Comparison of ENCODE assay signal across 1 cellular context in the genomic region with DNA sequence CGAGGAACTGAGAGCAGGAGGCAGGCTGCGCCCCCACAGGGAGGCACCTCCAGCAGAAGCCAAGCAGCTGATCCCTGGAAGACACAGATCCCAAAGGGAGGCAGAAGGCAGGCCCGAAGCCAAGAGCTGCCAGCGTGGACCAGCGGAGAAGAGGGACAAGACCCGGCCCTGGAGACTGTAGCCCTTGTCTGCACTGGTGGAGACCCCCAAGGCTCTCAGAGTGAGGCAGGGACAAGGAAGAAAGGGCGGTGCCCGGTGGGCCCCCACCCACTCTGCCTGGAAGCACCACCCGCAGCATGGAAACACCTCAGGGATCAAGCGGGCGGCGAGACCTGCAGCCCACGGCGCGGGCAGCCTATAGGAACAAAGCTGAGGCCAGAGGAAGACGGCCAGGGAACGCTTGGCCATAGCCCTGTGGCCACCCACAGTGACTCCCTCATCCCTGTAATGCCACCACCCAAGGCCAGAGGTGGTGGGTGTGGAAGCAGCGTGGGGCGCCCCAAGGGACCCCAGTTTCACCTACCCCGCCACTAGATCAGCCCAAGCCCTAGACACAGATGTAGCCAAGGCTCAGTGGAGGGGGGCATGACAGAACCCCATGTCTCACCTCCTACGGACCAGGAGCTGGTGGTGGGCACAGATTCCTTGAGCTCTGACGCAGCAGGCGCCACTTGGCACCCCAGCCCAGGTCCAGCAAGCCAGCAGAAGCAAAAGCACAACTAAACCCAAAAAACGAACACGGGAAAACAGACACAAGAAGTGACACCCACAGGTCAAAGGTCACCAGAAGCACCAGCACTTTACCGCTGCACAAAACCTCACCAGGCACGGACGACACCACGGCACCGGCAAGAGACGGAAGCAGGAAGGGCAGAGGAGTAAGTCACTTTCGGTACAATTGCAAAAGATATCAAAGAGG.
TF ChIP-seq lines count a peak whose summit lies in the region.

No MANE protein-coding gene starts in this region.

TF ChIP-seq in HepG2, 621 proteins besides CTCF, POLR2A, EP300 and RAD21 (continued from another document):
- TF ChIP-seq, protein P1, sequence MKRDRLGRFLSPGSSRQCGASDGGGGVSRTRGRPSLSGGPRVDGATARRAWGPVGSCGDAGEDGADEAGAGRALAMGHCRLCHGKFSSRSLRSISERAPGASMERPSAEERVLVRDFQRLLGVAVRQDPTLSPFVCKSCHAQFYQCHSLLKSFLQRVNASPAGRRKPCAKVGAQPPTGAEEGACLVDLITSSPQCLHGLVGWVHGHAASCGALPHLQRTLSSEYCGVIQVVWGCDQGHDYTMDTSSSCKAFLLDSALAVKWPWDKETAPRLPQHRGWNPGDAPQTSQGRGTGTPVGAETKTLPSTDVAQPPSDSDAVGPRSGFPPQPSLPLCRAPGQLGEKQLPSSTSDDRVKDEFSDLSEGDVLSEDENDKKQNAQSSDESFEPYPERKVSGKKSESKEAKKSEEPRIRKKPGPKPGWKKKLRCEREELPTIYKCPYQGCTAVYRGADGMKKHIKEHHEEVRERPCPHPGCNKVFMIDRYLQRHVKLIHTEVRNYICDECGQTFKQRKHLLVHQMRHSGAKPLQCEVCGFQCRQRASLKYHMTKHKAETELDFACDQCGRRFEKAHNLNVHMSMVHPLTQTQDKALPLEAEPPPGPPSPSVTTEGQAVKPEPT (CRISPR knock-in tag; IDR thresholded peaks at IDR 0.05; ENCODE audit: low read depth), result no peak
- TF ChIP-seq ZEB1 (IDR thresholded peaks at IDR 0.05; ENCODE audit: insufficient replicate concordance, low read depth), result no peak
- TF ChIP-seq SRSF1 (optimal IDR thresholded peaks at IDR 0.05; ENCODE audit: low read depth, low read length), result no peak
- TF ChIP-seq HNRNPUL1 (IDR thresholded peaks at IDR 0.05; ENCODE audit: low read depth, low read length), result no peak
- TF ChIP-seq, protein P2, sequence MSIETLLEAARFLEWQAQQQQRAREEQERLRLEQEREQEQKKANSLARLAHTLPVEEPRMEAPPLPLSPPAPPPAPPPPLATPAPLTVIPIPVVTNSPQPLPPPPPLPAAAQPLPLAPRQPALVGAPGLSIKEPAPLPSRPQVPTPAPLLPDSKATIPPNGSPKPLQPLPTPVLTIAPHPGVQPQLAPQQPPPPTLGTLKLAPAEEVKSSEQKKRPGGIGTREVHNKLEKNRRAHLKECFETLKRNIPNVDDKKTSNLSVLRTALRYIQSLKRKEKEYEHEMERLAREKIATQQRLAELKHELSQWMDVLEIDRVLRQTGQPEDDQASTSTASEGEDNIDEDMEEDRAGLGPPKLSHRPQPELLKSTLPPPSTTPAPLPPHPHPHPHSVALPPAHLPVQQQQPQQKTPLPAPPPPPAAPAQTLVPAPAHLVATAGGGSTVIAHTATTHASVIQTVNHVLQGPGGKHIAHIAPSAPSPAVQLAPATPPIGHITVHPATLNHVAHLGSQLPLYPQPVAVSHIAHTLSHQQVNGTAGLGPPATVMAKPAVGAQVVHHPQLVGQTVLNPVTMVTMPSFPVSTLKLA (IDR thresholded peaks at IDR 0.05), result no peak
- no peak for TF ChIP-seq DNMT1 (CRISPR knock-in tag; IDR thresholded peaks at IDR 0.05)
